ENCODE assay signal across 14 cellular contexts in the genomic region with DNA sequence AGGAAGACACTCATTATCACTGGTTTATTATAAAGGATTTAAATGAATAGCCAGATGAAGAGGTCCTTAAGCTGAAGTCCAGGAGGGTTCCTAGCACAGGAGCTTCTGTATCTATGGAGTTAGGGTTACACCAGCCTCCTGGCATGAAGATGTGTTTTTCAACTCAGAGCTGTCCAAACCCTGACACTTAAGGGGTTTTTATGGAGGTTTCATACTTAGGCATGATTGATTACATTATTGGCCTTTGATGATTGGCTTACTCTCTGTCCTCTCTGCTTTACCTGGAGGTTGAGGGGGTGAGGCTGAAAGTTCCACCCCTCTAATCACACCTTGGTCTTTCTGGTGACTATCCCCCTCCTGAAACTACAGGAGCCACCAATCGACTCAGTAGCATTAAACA.
DNase-seq lines count a peak whose midpoint lies in the region; ATAC-seq, FAIRE-seq and TF ChIP-seq lines count a peak whose summit lies in the region.
"Had no signal": no experiment of that assay in that cellular context is flagged by ENCODE, and none has a peak within 500 bp of the region (broad histone marks: within the 10 kb centered on the region; RNA-seq: fewer than 3 reads in every experiment).

No MANE protein-coding gene starts in this region.

- intact Hi-C loops in GM12878 (cut with micrococcal nuclease; ENCODE audit: unreplicated experiment) (no loop called here), sigmoid colon (cut with DNase I) (no loop called here)

- in situ Hi-C loops in GM12878 (cut with MboI), result no loop called here

- peaks cover 87% of the 10 kb centered on the region for H3K4me1 Mint-ChIP-seq in activated T-cell treated with anti-CD3 and anti-CD28 coated beads, Interleukin-2, amount 50 U/mL, for 4 hours (ENCODE audit: low read depth)

- no peak for TF ChIP-seq CTCF in Loucy (conservative IDR thresholded peaks at IDR 0.05; ENCODE audit: low read length)
- TF ChIP-seq CTCF in GM12878 (IDR thresholded peaks at IDR 0.05 in 2 of 3, conservative IDR thresholded peaks at IDR 0.05 in 1 of 3; ENCODE audit: control insufficient read depth in 2 of 3, extremely low read depth in 1 of 3, insufficient read depth in 1 of 3, low read depth in 3 of 3, low read length in 3 of 3), result no peak
- TF ChIP-seq CTCF in sigmoid colon (IDR thresholded peaks at IDR 0.05), result no peak

- no peak for TF ChIP-seq RAD21 in GM12878 (IDR thresholded peaks at IDR 0.05; ENCODE audit: insufficient read depth, low read depth, low read length)

- peaks cover 100% of the 10 kb centered on the region for H3K79me2 ChIP-seq in Loucy (ENCODE audit: insufficient read depth, low read length)
- peaks cover 92% of the 10 kb centered on the region for H3K79me2 ChIP-seq in GM12878 (ENCODE audit: control insufficient read depth, insufficient read depth, low read length)

- no peak for DNase-seq in activated T-cell treated with anti-CD3 and anti-CD28 coated beads, Interleukin-2, amount 50 U/mL, for 4 hours
- DNase-seq in activated T-cell treated with anti-CD3 and anti-CD28 coated beads for 4 hours (no peak), GM12878 (ENCODE audit: low read depth, low spot score) (no peak), sigmoid colon (no peak), cerebellar nuclear complex (lab: John Stamatoyannopoulos, UW) (no peak)
- DNase-seq: dermis blood vessel endothelial cell, DMS53, midbrain, NCI-H510A treated with DMSO at 0.1 percent for 48 hours had no signal

- peaks cover 22% of the 10 kb centered on the region for H3K36me3 Mint-ChIP-seq in activated T-cell treated with anti-CD3 and anti-CD28 coated beads, Interleukin-2, amount 50 U/mL, for 4 hours (ENCODE audit: insufficient read depth)

- FAIRE-seq in GM12878 (lab: Jason Lieb, UNC), result no peak

- H3K4me3 Mint-ChIP-seq in activated T-cell treated with anti-CD3 and anti-CD28 coated beads, Interleukin-2, amount 50 U/mL, for 4 hours, result peak overlapping the region; percentile 2

- H3K4me1 ChIP-seq in Loucy (ENCODE audit: insufficient read depth, low read length, poor library complexity, severe bottlenecking) (peaks cover 56% of the 10 kb centered on the region), GM12878 (ENCODE audit: control insufficient read depth, insufficient read depth, low read length) (peaks cover 58% of the 10 kb centered on the region), sigmoid colon (peaks cover 0 to 98% (median 97%) of the 10 kb centered on the region in 4 donors)

- H3K9ac ChIP-seq in Loucy (ENCODE audit: low read depth, low read length, poor library complexity, severe bottlenecking) (no peak overlapping the region), GM12878 (ENCODE audit: control insufficient read depth, insufficient read depth, low read length) (no peak overlapping the region)

- no peaks in the 10 kb centered on the region for H3K9me3 ChIP-seq in Loucy (ENCODE audit: insufficient read depth, low read depth, low read length)
- H3K9me3 ChIP-seq in GM12878 (replicated peaks; ENCODE audit: control insufficient read depth, insufficient read depth, low read length), result no peaks in the 10 kb centered on the region
- no peaks in the 10 kb centered on the region for H3K9me3 ChIP-seq in sigmoid colon
- H3K9me3 ChIP-seq: prostate gland had no signal

- H3K4me3 ChIP-seq in Loucy (ENCODE audit: low read length, poor library complexity, severe bottlenecking) (peak overlapping the region; percentile 10), GM12878 (peak overlapping the region; percentile 33; the same call in 1 of the 2 replicates), sigmoid colon (no peak overlapping the region)
- H3K4me3 ChIP-seq: prostate gland had no signal

- CTCF ChIA-PET in GM12878 (lab: Yijun Ruan, JAX), result interaction anchor here (1.8 to 3.1 kb wide), 2 partner anchors 39 to 109 kb away, joined by 6 to 15 read pairs; no protein-coding TSS in a partner anchor

- H3K36me3 ChIP-seq in Loucy (ENCODE audit: insufficient read depth, low read length) (peaks cover 40% of the 10 kb centered on the region), GM12878 (ENCODE audit: control insufficient read depth in 2 of 2, insufficient read depth in 2 of 2, low read length in 1 of 2) (peaks cover 5 to 21% of the 10 kb centered on the region in 2 experiments; a peak in 3 of 4 replicates), sigmoid colon (peaks cover 0 to 51% (median 7%) of the 10 kb centered on the region in 4 donors)
- H3K36me3 ChIP-seq: prostate gland had no signal

- 0% methylated on average over 1 of the region's 1 CpG for WGBS in GM12878 (ENCODE audit: insufficient coverage, insufficient replicate concordance, low lambda C conversion rate, missing lambda C conversion rate)
- 57 to 64% methylated on average over 1 of the region's 1 CpG for WGBS in sigmoid colon, 2 donors

- RAD21 ChIA-PET in GM12878 (lab: Charles Lee; ENCODE audit: unreplicated experiment), result interaction anchor here (1.2 kb wide), 1 partner anchor 9 kb away, joined by 3 read pairs; no protein-coding TSS in a partner anchor

- H3K27ac ChIP-seq in GM12878 (ENCODE audit: control insufficient read depth, insufficient read depth) (0 out of 2 replicates have a peak overlapping the region, but pooled peaks have one; percentile 8), sigmoid colon (peak overlapping the region in 3 of 4 donors; percentile 15 to 100 (median 100))
- H3K27ac ChIP-seq: prostate gland had no signal

- TF ChIP-seq POLR2A in GM12878 (IDR thresholded peaks at IDR 0.05; ENCODE audit: low read depth, low read length) (no peak), sigmoid colon (IDR thresholded peaks at IDR 0.05) (no peak)

- H3F3A ChIP-seq in Loucy (ENCODE audit: low read depth), result peaks cover 14% of the 10 kb centered on the region; the same call in 1 of the 2 replicates

- peak in 1 of 2 donors; percentile 8 for ATAC-seq in activated T-cell treated with anti-CD3 and anti-CD28 coated beads, Interleukin-2, amount 50 U/mL, for 4 hours
- peak; percentile 10 for ATAC-seq in GM12878
- ATAC-seq in HG02970 (IDR thresholded peaks at IDR 0.05; ENCODE audit: low FRiP score, unreplicated experiment), result no peak
- ATAC-seq in GM19351 (IDR thresholded peaks at IDR 0.05; ENCODE audit: unreplicated experiment), result no peak

- SMC1A ChIA-PET in GM12878 (lab: Charles Lee; ENCODE audit: uncharacterized antibody, unreplicated experiment), result interaction anchor here (0.6 to 3.5 kb wide), 4 partner anchors 9 to 323 kb away, joined by 3 to 11 read pairs (median 3); no protein-coding TSS in a partner anchor

- H3K27me3 ChIP-seq in Loucy (ENCODE audit: insufficient read depth, low read length, poor library complexity, severe bottlenecking) (no peaks in the 10 kb centered on the region), GM12878 (replicated peaks in 1 of 2; ENCODE audit: control insufficient read depth in 2 of 2, insufficient read depth in 2 of 2, low read length in 1 of 2) (no peaks in the 10 kb centered on the region), sigmoid colon (no peaks in the 10 kb centered on the region)

- H4K20me1 ChIP-seq in Loucy (ENCODE audit: insufficient read depth, low read length, poor library complexity, severe bottlenecking) (peaks cover 97% of the 10 kb centered on the region), GM12878 (ENCODE audit: control insufficient read depth, insufficient read depth) (no peaks in the 10 kb centered on the region; the same call in 1 of the 2 replicates)

- TF ChIP-seq EP300 in GM12878 (IDR thresholded peaks at IDR 0.05; ENCODE audit: borderline replicate concordance in 1 of 2, control insufficient read depth in 1 of 2, low read depth in 2 of 2, low read length in 2 of 2) (no peak), sigmoid colon (IDR thresholded peaks at IDR 0.05) (no peak)

- POLR2A ChIA-PET in GM12878 (lab: Charles Lee), result no interaction called here

- BruUV-seq in GM12878 (replicated peaks; lab: Mats Ljungman, UMichigan), result no TSS peak

- H3K9me3 Mint-ChIP-seq in activated T-cell treated with anti-CD3 and anti-CD28 coated beads, Interleukin-2, amount 50 U/mL, for 4 hours, result no peaks in the 10 kb centered on the region
- H3K9me3 Mint-ChIP-seq: T-helper 2 cell treated with Interferon-gamma antibody and Interleukin-4, amounts not matched to agents 5 μg/mL and 100 μg/mL, for 36 hours had no signal

- H2AFZ ChIP-seq in Loucy (ENCODE audit: low read length) (no peak overlapping the region), GM12878 (ENCODE audit: control insufficient read depth, low read depth, low read length) (no peak overlapping the region)

- no peaks in the 10 kb centered on the region for H3K9me2 ChIP-seq in Loucy (replicated peaks; ENCODE audit: low read depth, low read length)

- H3K4me2 ChIP-seq in Loucy (ENCODE audit: low read depth, low read length, poor library complexity, severe bottlenecking), result peak overlapping the region; percentile 88
- H3K4me2 ChIP-seq in GM12878 (ENCODE audit: control insufficient read depth, insufficient read depth), result peak overlapping the region; percentile 46

- H3K27me3 Mint-ChIP-seq in activated T-cell treated with anti-CD3 and anti-CD28 coated beads, Interleukin-2, amount 50 U/mL, for 4 hours (ENCODE audit: low read depth), result no peaks in the 10 kb centered on the region

TF ChIP-seq in GM12878, 131 proteins besides CTCF, POLR2A, EP300 and RAD21 (continues in another document):
- no peak for TF ChIP-seq MYC (IDR thresholded peaks at IDR 0.05; ENCODE audit: insufficient read depth, insufficient read length, insufficient replicate concordance, low read length, severe bottlenecking)
- TF ChIP-seq, protein P1, sequence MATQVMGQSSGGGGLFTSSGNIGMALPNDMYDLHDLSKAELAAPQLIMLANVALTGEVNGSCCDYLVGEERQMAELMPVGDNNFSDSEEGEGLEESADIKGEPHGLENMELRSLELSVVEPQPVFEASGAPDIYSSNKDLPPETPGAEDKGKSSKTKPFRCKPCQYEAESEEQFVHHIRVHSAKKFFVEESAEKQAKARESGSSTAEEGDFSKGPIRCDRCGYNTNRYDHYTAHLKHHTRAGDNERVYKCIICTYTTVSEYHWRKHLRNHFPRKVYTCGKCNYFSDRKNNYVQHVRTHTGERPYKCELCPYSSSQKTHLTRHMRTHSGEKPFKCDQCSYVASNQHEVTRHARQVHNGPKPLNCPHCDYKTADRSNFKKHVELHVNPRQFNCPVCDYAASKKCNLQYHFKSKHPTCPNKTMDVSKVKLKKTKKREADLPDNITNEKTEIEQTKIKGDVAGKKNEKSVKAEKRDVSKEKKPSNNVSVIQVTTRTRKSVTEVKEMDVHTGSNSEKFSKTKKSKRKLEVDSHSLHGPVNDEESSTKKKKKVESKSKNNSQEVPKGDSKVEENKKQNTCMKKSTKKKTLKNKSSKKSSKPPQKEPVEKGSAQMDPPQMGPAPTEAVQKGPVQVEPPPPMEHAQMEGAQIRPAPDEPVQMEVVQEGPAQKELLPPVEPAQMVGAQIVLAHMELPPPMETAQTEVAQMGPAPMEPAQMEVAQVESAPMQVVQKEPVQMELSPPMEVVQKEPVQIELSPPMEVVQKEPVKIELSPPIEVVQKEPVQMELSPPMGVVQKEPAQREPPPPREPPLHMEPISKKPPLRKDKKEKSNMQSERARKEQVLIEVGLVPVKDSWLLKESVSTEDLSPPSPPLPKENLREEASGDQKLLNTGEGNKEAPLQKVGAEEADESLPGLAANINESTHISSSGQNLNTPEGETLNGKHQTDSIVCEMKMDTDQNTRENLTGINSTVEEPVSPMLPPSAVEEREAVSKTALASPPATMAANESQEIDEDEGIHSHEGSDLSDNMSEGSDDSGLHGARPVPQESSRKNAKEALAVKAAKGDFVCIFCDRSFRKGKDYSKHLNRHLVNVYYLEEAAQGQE (IDR thresholded peaks at IDR 0.05; ENCODE audit: low read depth, low read length), result no peak

Comparison
In these comparisons a context has a peak if more than half of its experiments do, and no peak if none do; other contexts are left out.
1. H3K4me3 ChIP-seq: peak in Loucy (single experiment) and GM12878 (single experiment); none in sigmoid colon (0 of 4).